Comparison of ENCODE assay signal across 20 cellular contexts in genomic region chr17:58086953-58087352, GRCh38. TPM values are rescaled to one million over a fixed set of nuclear protein-coding genes. Genes with fewer than 3 reads are reported as not detected.
A peak's percentile ranks its signal among the peaks of the same experiment; 100 is the strongest.
DNase-seq lines count a peak whose midpoint lies in the region; ATAC-seq and TF ChIP-seq lines count a peak whose summit lies in the region.
"Had no signal": no experiment of that assay in that cellular context is flagged by ENCODE, and none has a peak within 500 bp of the region (broad histone marks: within the 10 kb centered on the region; RNA-seq: fewer than 3 reads in every experiment).

No MANE protein-coding gene starts in this region.

- H2BK120ac ChIP-seq in mesenchymal stem cell (ENCODE audit: low read depth, low read length), result no peak overlapping the region

- no peak overlapping the region for H3K4ac ChIP-seq in mesenchymal stem cell (ENCODE audit: low read depth in 1 of 2, low read length in 2 of 2)

- peak overlapping the region; percentile 23 for H3K4me3 Mint-ChIP-seq in activated naive CD4-positive, alpha-beta T cell treated with anti-CD3 and anti-CD28 coated beads, Interleukin-2, amount 50 U/mL, for 24 hours
- H3K4me3 Mint-ChIP-seq in WTC11, result no peak overlapping the region
- H3K4me3 Mint-ChIP-seq in stimulated activated effector memory CD8-positive, alpha-beta T cell treated with anti-CD3 and anti-CD28 coated beads, Interleukin-12 subunit alpha, Interleukin-12 subunit beta, amount 100 ng/mL, for 72 hours, result no peak overlapping the region
- no peak overlapping the region for H3K4me3 Mint-ChIP-seq in T-cell
- H3K4me3 Mint-ChIP-seq: activated T-cell treated with anti-CD3 and anti-CD28 coated beads, Interleukin-2, amount 50 U/mL, for 4 hours had no signal

- H3K4me2 ChIP-seq in mesenchymal stem cell (ENCODE audit: low read length, poor library complexity, severe bottlenecking), result no peak overlapping the region

- no peaks in the 10 kb centered on the region for H3K27me3 Mint-ChIP-seq in activated naive CD4-positive, alpha-beta T cell treated with anti-CD3 and anti-CD28 coated beads, Interleukin-2, amount 50 U/mL, for 24 hours
- no peaks in the 10 kb centered on the region for H3K27me3 Mint-ChIP-seq in WTC11 (ENCODE audit: low read depth)
- no peaks in the 10 kb centered on the region for H3K27me3 Mint-ChIP-seq in T-cell
- H3K27me3 Mint-ChIP-seq: CD8-positive, alpha-beta memory T cell had no signal

- no peak overlapping the region for H3K14ac ChIP-seq in mesenchymal stem cell (ENCODE audit: low read length in 2 of 2)

- H2BK15ac ChIP-seq in mesenchymal stem cell (ENCODE audit: low read depth, poor library complexity, severe bottlenecking), result no peak overlapping the region

- H3K4me3 ChIP-seq in mesenchymal stem cell (ENCODE audit: insufficient read depth in 1 of 2, low read depth in 1 of 2, low read length in 2 of 2), result no peak overlapping the region
- H3K4me3 ChIP-seq: coronary artery, K562, ovary, testis had no signal

- 95% methylated on average over 8 of the region's 8 CpGs for WGBS in mesenchymal stem cell

- no peaks in the 10 kb centered on the region for H3K27me3 ChIP-seq in mesenchymal stem cell (ENCODE audit: control insufficient read depth in 1 of 2, insufficient read depth in 1 of 2, low read length in 2 of 2)
- H3K27me3 ChIP-seq: ovary, testis had no signal

- peaks cover 14% of the 10 kb centered on the region for H3K4me1 ChIP-seq in mesenchymal stem cell (ENCODE audit: control insufficient read depth, insufficient read depth, low read depth, low read length)

- no peak overlapping the region for H3K18ac ChIP-seq in mesenchymal stem cell (ENCODE audit: low read depth in 1 of 2, low read length in 2 of 2)

- no peak overlapping the region for H2BK5ac ChIP-seq in mesenchymal stem cell (ENCODE audit: low read depth, low read length, poor library complexity, severe bottlenecking)

- H2AFZ ChIP-seq in mesenchymal stem cell (ENCODE audit: low read depth, low read length), result no peak overlapping the region

- H3K27ac ChIP-seq in mesenchymal stem cell (ENCODE audit: low read length, poor library complexity, severe bottlenecking), result no peak overlapping the region
- H3K27ac ChIP-seq: coronary artery, ovary, RWPE1, testis had no signal

- no peak overlapping the region for H4K91ac ChIP-seq in mesenchymal stem cell (ENCODE audit: low read length)

- peaks cover 42 to 71% of the 10 kb centered on the region in 2 experiments for H3K36me3 ChIP-seq in mesenchymal stem cell (ENCODE audit: control insufficient read depth in 1 of 2, insufficient read depth in 2 of 2, low read depth in 1 of 2, low read length in 2 of 2)
- H3K36me3 ChIP-seq: ovary had no signal

- H2BK12ac ChIP-seq in mesenchymal stem cell (ENCODE audit: low read length in 2 of 2), result no peak overlapping the region

- no peak for ATAC-seq in activated naive CD4-positive, alpha-beta T cell treated with anti-CD3 and anti-CD28 coated beads, Interleukin-2, amount 50 U/mL, for 72 hours
- ATAC-seq in WTC11 (no peak), HG02571 (IDR thresholded peaks at IDR 0.05; ENCODE audit: unreplicated experiment) (no peak), T-cell (replicated peaks in 1 of 4) (no peak)
- no peak for ATAC-seq in stimulated activated effector memory CD8-positive, alpha-beta T cell treated with anti-CD3 and anti-CD28 coated beads, Interleukin-12 subunit alpha, Interleukin-12 subunit beta, amount 100 ng/mL, for 72 hours
- ATAC-seq: activated T-cell treated with anti-CD3 and anti-CD28 coated beads, Interleukin-2, amount 50 U/mL, for 4 hours; K562; right cardiac atrium had no signal

- no peak overlapping the region for H4K8ac ChIP-seq in mesenchymal stem cell (ENCODE audit: low read length)

- H3K79me1 ChIP-seq in mesenchymal stem cell (replicated peaks; ENCODE audit: low read length, poor library complexity, severe bottlenecking), result peaks cover 28% of the 10 kb centered on the region

- peaks cover 69% of the 10 kb centered on the region for H3K4me1 Mint-ChIP-seq in activated naive CD4-positive, alpha-beta T cell treated with anti-CD3 and anti-CD28 coated beads, Interleukin-2, amount 50 U/mL, for 24 hours
- H3K4me1 Mint-ChIP-seq in WTC11 (peaks cover 26% of the 10 kb centered on the region), T-cell (peaks cover 60 to 72% (median 61%) of the 10 kb centered on the region in 3 donors)
- H3K4me1 Mint-ChIP-seq in stimulated activated effector memory CD8-positive, alpha-beta T cell treated with anti-CD3 and anti-CD28 coated beads, Interleukin-12 subunit alpha, Interleukin-12 subunit beta, amount 100 ng/mL, for 72 hours, result peaks cover 62% of the 10 kb centered on the region

- no peak for DNase-seq in activated naive CD4-positive, alpha-beta T cell treated with anti-CD3 and anti-CD28 coated beads, Interleukin-2, amount 50 U/mL, for 72 hours (ENCODE audit: low spot score in 2 of 2)
- DNase-seq in WTC11 (ENCODE audit: low spot score) (no peak), islet precursor cell (peak; percentile 48), mesenchymal stem cell (no peak), T-cell (no peak)
- peak in 1 of 2 donors; percentile 43 for DNase-seq in stimulated activated effector memory CD8-positive, alpha-beta T cell treated with anti-CD3 and anti-CD28 coated beads, Interleukin-12 subunit alpha, Interleukin-12 subunit beta, amount 100 ng/mL, for 72 hours (ENCODE audit: low spot score in 2 of 2)
- DNase-seq: activated CD4-positive, alpha-beta T cell treated with anti-CD3 and anti-CD28 coated beads for 48 hours; activated T-cell treated with anti-CD3 and anti-CD28 coated beads, Interleukin-2, amount 50 U/mL, for 4 hours; CD8-positive, alpha-beta memory T cell; foreskin melanocyte; NCI-H2029 treated with DMSO at 0.1 percent for 48 hours; NCI-H446 treated with DMSO at 0.1 percent for 48 hours; ovary; right cardiac atrium; testis had no signal

- TF ChIP-seq CTCF in WTC11 (IDR thresholded peaks at IDR 0.05), result no peak

- H3K36me3 Mint-ChIP-seq in activated naive CD4-positive, alpha-beta T cell treated with anti-CD3 and anti-CD28 coated beads, Interleukin-2, amount 50 U/mL, for 24 hours, result peaks cover 14% of the 10 kb centered on the region
- peaks cover 14 to 20% of the 10 kb centered on the region in 2 donors for H3K36me3 Mint-ChIP-seq in activated naive CD4-positive, alpha-beta T cell treated with anti-CD3 and anti-CD28 coated beads, Interleukin-2, amount 50 U/mL, for 72 hours
- H3K36me3 Mint-ChIP-seq in WTC11 (peaks cover 52% of the 10 kb centered on the region), T-cell (peaks cover 41% of the 10 kb centered on the region)
- H3K36me3 Mint-ChIP-seq in stimulated activated effector memory CD8-positive, alpha-beta T cell treated with anti-CD3 and anti-CD28 coated beads, Interleukin-12 subunit alpha, Interleukin-12 subunit beta, amount 100 ng/mL, for 72 hours, result peaks cover 82% of the 10 kb centered on the region

- POLR2A ChIA-PET in WTC11 (lab: Charles Lee) (interaction anchor here (1.9 kb wide), 1 partner anchor 80 kb away, joined by 5 read pairs; the partner anchor contains the start of gene SRSF1), T-cell (lab: Charles Lee) (interaction anchor here in 1 of 2 donors (0.6 kb wide), 1 partner anchor 21 kb away, joined by 4 read pairs; no protein-coding TSS in a partner anchor)

- H2AK5ac ChIP-seq in mesenchymal stem cell (ENCODE audit: low read length, severe bottlenecking), result no peak overlapping the region

- no peaks in the 10 kb centered on the region for H3K9me3 ChIP-seq in mesenchymal stem cell (ENCODE audit: control insufficient read depth, low read length)
- H3K9me3 ChIP-seq: ovary, testis had no signal

- H3K9ac ChIP-seq in mesenchymal stem cell (ENCODE audit: low read length), result no peak overlapping the region

- CTCF ChIA-PET in WTC11 (lab: Charles Lee), result interaction anchor here (2.3 kb wide), 1 partner anchor 87 kb away, joined by 11 read pairs; no protein-coding TSS in a partner anchor
- CTCF ChIA-PET in T-cell (lab: Charles Lee), result interaction anchor here in 1 of 2 donors (0.5 kb wide), 1 partner anchor 200 kb away, joined by 9 read pairs; no protein-coding TSS in a partner anchor

- no peaks in the 10 kb centered on the region for H3K9me3 Mint-ChIP-seq in activated naive CD4-positive, alpha-beta T cell treated with anti-CD3 and anti-CD28 coated beads, Interleukin-2, amount 50 U/mL, for 24 hours
- no peaks in the 10 kb centered on the region for H3K9me3 Mint-ChIP-seq in activated naive CD4-positive, alpha-beta T cell treated with anti-CD3 and anti-CD28 coated beads, Interleukin-2, amount 50 U/mL, for 72 hours
- H3K9me3 Mint-ChIP-seq in WTC11, result no peaks in the 10 kb centered on the region
- no peaks in the 10 kb centered on the region for H3K9me3 Mint-ChIP-seq in stimulated activated effector memory CD8-positive, alpha-beta T cell treated with anti-CD3 and anti-CD28 coated beads, Interleukin-12 subunit alpha, Interleukin-12 subunit beta, amount 100 ng/mL, for 72 hours
- no peaks in the 10 kb centered on the region for H3K9me3 Mint-ChIP-seq in T-cell
- H3K9me3 Mint-ChIP-seq: activated T-cell treated with anti-CD3 and anti-CD28 coated beads, Interleukin-2, amount 50 U/mL, for 4 hours; CD8-positive, alpha-beta memory T cell had no signal

- H3K23ac ChIP-seq in mesenchymal stem cell (ENCODE audit: low read length in 2 of 2), result no peak overlapping the region

- peak overlapping the region; percentile 44 for H3K27ac Mint-ChIP-seq in activated naive CD4-positive, alpha-beta T cell treated with anti-CD3 and anti-CD28 coated beads, Interleukin-2, amount 50 U/mL, for 24 hours
- H3K27ac Mint-ChIP-seq in activated naive CD4-positive, alpha-beta T cell treated with anti-CD3 and anti-CD28 coated beads, Interleukin-2, amount 50 U/mL, for 72 hours, result peak overlapping the region in 1 of 2 donors; percentile 69
- H3K27ac Mint-ChIP-seq in WTC11 (peak overlapping the region; percentile 7; the same call in 1 of the 2 replicates), T-cell (peak overlapping the region in 1 of 2 donors; percentile 8)
- H3K27ac Mint-ChIP-seq in stimulated activated effector memory CD8-positive, alpha-beta T cell treated with anti-CD3 and anti-CD28 coated beads, Interleukin-12 subunit alpha, Interleukin-12 subunit beta, amount 100 ng/mL, for 72 hours, result peak overlapping the region; percentile 71

RNA-seq across cellular contexts. Expression of gene DYNLL2, which starts 3.7 kb away (rescaled TPM):
- total RNA-seq in activated naive CD4-positive, alpha-beta T cell treated with anti-CD3 and anti-CD28 coated beads, Interleukin-2, amount 50 U/mL, for 72 hours, result 10 to 100 TPM; 24.3 to 25.5 TPM
- total RNA-seq in WTC11 (2021) (32.1 to 34.6 TPM (median 32.2 TPM) in 3 replicates), T-cell (10 to 100 TPM; 30.4 to 42.1 (median 34.9) TPM)
- polyA plus RNA-seq in mesenchymal stem cell (2013, experiment 1 of 2), result 11.2 TPM
- 11.2 TPM for polyA plus RNA-seq in mesenchymal stem cell (2013, experiment 2 of 2)
